16 cellular contexts compared by ENCODE assay signal in genomic region chr12:47504775-47505446, GRCh38.
A peak's percentile ranks its signal among the peaks of the same experiment; 100 is the strongest.
DNase-seq lines count a peak whose midpoint lies in the region; ATAC-seq and TF ChIP-seq lines count a peak whose summit lies in the region.
"Had no signal": no experiment of that assay in that cellular context is flagged by ENCODE, and none has a peak within 500 bp of the region (broad histone marks: within the 10 kb centered on the region; RNA-seq: fewer than 3 reads in every experiment).

No MANE protein-coding gene starts in this region.

- H3K4me1 ChIP-seq in osteoblast (ENCODE audit: insufficient read depth, low read length) (peaks cover 42% of the 10 kb centered on the region), testis (no peaks in the 10 kb centered on the region)
- H3K4me1 ChIP-seq: parathyroid adenoma had no signal

- DNase-seq in Daoy (ENCODE audit: low read depth) (peak; percentile 54), NCI-H226 (peak; percentile 76), choroid plexus epithelial cell (ENCODE audit: low read depth) (peak; percentile 60), osteoblast (ENCODE audit: insufficient read length, low spot score, missing footprints) (peak; percentile 30), testis (no peak)
- DNase-seq in stimulated activated CD8-positive, alpha-beta memory T cell treated with anti-CD3 and anti-CD28 coated beads, Interleukin-4, amount 100 ng/mL, for 48 hours = no peak
- DNase-seq: activated CD4-positive, alpha-beta T cell treated with anti-CD3 and anti-CD28 coated beads, Interleukin-2, amount 50 U/mL, for 1 hour; activated naive CD8-positive, alpha-beta T cell treated with anti-CD3 and anti-CD28 coated beads, Interleukin-2, amount 10 ng/mL, durations not matched to agents 7 days and 5 days; COR-L47; KBM-7; mesendoderm; NCI-H1694 treated with DMSO at 0.1 percent for 48 hours; stimulated activated naive CD4-positive, alpha-beta T cell had no signal

- H3K79me2 ChIP-seq in osteoblast (ENCODE audit: insufficient read depth, low read length) = no peaks in the 10 kb centered on the region
- H3K79me2 ChIP-seq: parathyroid adenoma had no signal

- H3K27me3 ChIP-seq in osteoblast (ENCODE audit: insufficient read depth, low read length) = no peaks in the 10 kb centered on the region
- H3K27me3 ChIP-seq in testis = no peaks in the 10 kb centered on the region

- 39 to 43% methylated on average over 11 of the region's 11 CpGs for WGBS in testis, 2 donors

- no peaks in the 10 kb centered on the region for H3K9me3 ChIP-seq in osteoblast (ENCODE audit: low read depth, low read length)
- H3K9me3 ChIP-seq in testis = no peaks in the 10 kb centered on the region

- no peak for ATAC-seq in GM21717 (IDR thresholded peaks at IDR 0.05; ENCODE audit: unreplicated experiment)
- no peak for ATAC-seq in GM19351 (IDR thresholded peaks at IDR 0.05; ENCODE audit: unreplicated experiment)

- TF ChIP-seq POLR2A in testis (IDR thresholded peaks at IDR 0.05) = no peak

- H3K27ac ChIP-seq in osteoblast (ENCODE audit: low read depth, low read length) = peak overlapping the region; percentile 69
- H3K27ac ChIP-seq in testis = no peak overlapping the region
- H3K27ac ChIP-seq: parathyroid adenoma had no signal

- H3K4me2 ChIP-seq in osteoblast (ENCODE audit: insufficient read depth, low read length) = peak overlapping the region; percentile 69

- H3K36me3 ChIP-seq in osteoblast (ENCODE audit: insufficient read depth, low read length) (no peaks in the 10 kb centered on the region), testis (ENCODE audit: low read depth, missing control alignments) (no peaks in the 10 kb centered on the region)

- no peak for TF ChIP-seq CTCF in choroid plexus epithelial cell (conservative IDR thresholded peaks at IDR 0.05; ENCODE audit: low read depth, low read length)
- TF ChIP-seq CTCF in osteoblast (IDR thresholded peaks at IDR 0.05; ENCODE audit: extremely low read depth, low read depth, low read length) = no peak
- TF ChIP-seq CTCF in testis (IDR thresholded peaks at IDR 0.05) = no peak

- peak overlapping the region; percentile 84 for H2AFZ ChIP-seq in osteoblast (ENCODE audit: low read length)
- H2AFZ ChIP-seq: parathyroid adenoma had no signal

- intact Hi-C loops in testis (cut with DNase I; ENCODE audit: low total_unique reads) = no loop called here

- H3K4me3 ChIP-seq in choroid plexus epithelial cell (ENCODE audit: low read depth, low read length) (no peak overlapping the region), osteoblast (ENCODE audit: insufficient read depth, low read length) (peak overlapping the region; percentile 6), testis (no peak overlapping the region)

- no peaks in the 10 kb centered on the region for H4K20me1 ChIP-seq in osteoblast (ENCODE audit: insufficient read depth, low read length)

Comparison
In these comparisons a context has a peak if more than half of its experiments do, and no peak if none do; other contexts are left out.
1. DNase-seq: peak in Daoy (single experiment), NCI-H226 (single experiment), choroid plexus epithelial cell (single experiment) and osteoblast (single experiment); none in testis (single experiment) and stimulated activated CD8-positive, alpha-beta memory T cell treated with anti-CD3 and anti-CD28 coated beads, Interleukin-4, amount 100 ng/mL, for 48 hours (single experiment).